25 cellular contexts compared by ENCODE assay signal in genomic region chr9:27582794-27583193, GRCh38. TPM values are rescaled to one million over a fixed set of nuclear protein-coding genes. Genes with fewer than 3 reads are reported as not detected.
A peak's percentile ranks its signal among the peaks of the same experiment; 100 is the strongest.
DNase-seq lines count a peak whose midpoint lies in the region; ATAC-seq, FAIRE-seq and TF ChIP-seq lines count a peak whose summit lies in the region.
"Had no signal": no experiment of that assay in that cellular context is flagged by ENCODE, and none has a peak within 500 bp of the region (broad histone marks: within the 10 kb centered on the region; RNA-seq: fewer than 3 reads in every experiment).

No MANE protein-coding gene starts in this region.

- no peak overlapping the region for H3K9ac ChIP-seq in K562 (ENCODE audit: insufficient read depth in 1 of 2, low read depth in 2 of 2, low read length in 2 of 2)
- H3K9ac ChIP-seq: BLaER1 treated with 17β-estradiol and CSF1 and Interleukin-3, amounts not matched to agents 10 nM and 100 nM had no signal

- peak overlapping the region; percentile 4 for H3K27ac Mint-ChIP-seq in activated naive CD4-positive, alpha-beta T cell treated with anti-CD3 and anti-CD28 coated beads, Interleukin-2, amount 50 U/mL, for 24 hours
- H3K27ac Mint-ChIP-seq: CD4-positive, alpha-beta T cell; CD8-positive, alpha-beta memory T cell; HFFc6 had no signal

- BruUV-seq in K562 (replicated peaks; lab: Mats Ljungman, UMichigan) = no TSS peak

- no peaks in the 10 kb centered on the region for H3K4me1 Mint-ChIP-seq in activated naive CD4-positive, alpha-beta T cell treated with anti-CD3 and anti-CD28 coated beads, Interleukin-2, amount 50 U/mL, for 24 hours
- H3K4me1 Mint-ChIP-seq: CD8-positive, alpha-beta memory T cell had no signal

- H3K4me2 ChIP-seq in K562 (ENCODE audit: insufficient read depth, low read length) = no peak overlapping the region

- in situ Hi-C loops in K562 (cut with MboI) = no loop called here

- H3K9me3 ChIP-seq in K562 (replicated peaks; ENCODE audit: control insufficient read depth, insufficient read depth, low read depth, low read length) (no peaks in the 10 kb centered on the region), prostate gland (no peaks in the 10 kb centered on the region), body of pancreas (no peaks in the 10 kb centered on the region)
- H3K9me3 ChIP-seq: BE2C, HAP-1 had no signal

- TF ChIP-seq POLR2A in K562 (conservative IDR thresholded peaks at IDR 0.05) (no peak), prostate gland (IDR thresholded peaks at IDR 0.05) (no peak), body of pancreas (IDR thresholded peaks at IDR 0.05) (no peak)

- no peaks in the 10 kb centered on the region for H3K79me2 ChIP-seq in K562 (ENCODE audit: control insufficient read depth, insufficient read depth, low read length)

- CTCF ChIA-PET in K562 (lab: Yijun Ruan, JAX; ENCODE audit: low intra/inter-chr PET ratio) = no interaction called here

- peaks cover 2% of the 10 kb centered on the region for H3K36me3 Mint-ChIP-seq in activated naive CD4-positive, alpha-beta T cell treated with anti-CD3 and anti-CD28 coated beads, Interleukin-2, amount 50 U/mL, for 24 hours

- H3K36me3 ChIP-seq in K562 (ENCODE audit: control insufficient read depth, insufficient read depth, low read length) (no peaks in the 10 kb centered on the region), prostate gland (no peaks in the 10 kb centered on the region), body of pancreas (replicated peaks in 1 of 2; ENCODE audit: insufficient read depth in 1 of 2, low read depth in 2 of 2) (no peaks in the 10 kb centered on the region)
- H3K36me3 ChIP-seq: BE2C; BLaER1 treated with 17β-estradiol and CSF1 and Interleukin-3, amounts not matched to agents 10 nM and 100 nM; HAP-1 had no signal

- H3K27me3 Mint-ChIP-seq in activated naive CD4-positive, alpha-beta T cell treated with anti-CD3 and anti-CD28 coated beads, Interleukin-2, amount 50 U/mL, for 24 hours = peaks cover 11% of the 10 kb centered on the region

- H4K20me1 ChIP-seq in K562 (replicated peaks; ENCODE audit: control insufficient read depth, insufficient read depth, low read length) = no peaks in the 10 kb centered on the region
- H4K20me1 ChIP-seq: BLaER1 treated with 17β-estradiol and CSF1 and Interleukin-3, amounts not matched to agents 10 nM and 100 nM had no signal

- no peak overlapping the region for H3K4me3 Mint-ChIP-seq in activated naive CD4-positive, alpha-beta T cell treated with anti-CD3 and anti-CD28 coated beads, Interleukin-2, amount 50 U/mL, for 24 hours
- H3K4me3 Mint-ChIP-seq: CD14-positive monocyte; CD4-positive, alpha-beta T cell; CD8-positive, alpha-beta memory T cell; HFFc6 had no signal

- no peak for TF ChIP-seq CTCF in K562 (IDR thresholded peaks at IDR 0.05 in 2 of 3, conservative IDR thresholded peaks at IDR 0.05 in 1 of 3; ENCODE audit: insufficient read depth in 2 of 3, low read depth in 1 of 3, low read length in 3 of 3)
- no peak for TF ChIP-seq CTCF in prostate gland (IDR thresholded peaks at IDR 0.05)
- no peak for TF ChIP-seq CTCF in body of pancreas (IDR thresholded peaks at IDR 0.05)

- no peak overlapping the region for H3K4me3 ChIP-seq in K562
- no peak overlapping the region for H3K4me3 ChIP-seq in prostate gland
- H3K4me3 ChIP-seq in body of pancreas = no peak overlapping the region
- H3K4me3 ChIP-seq: BLaER1 treated with 17β-estradiol and CSF1 and Interleukin-3, amounts not matched to agents 10 nM and 100 nM; HAP-1 had no signal

- POLR2A ChIA-PET in K562 (lab: Yijun Ruan, JAX) = interaction anchor here (0.6 kb wide), 1 partner anchor 36 kb away, joined by 3 read pairs; no protein-coding TSS in a partner anchor

- H3K4me1 ChIP-seq in K562 (replicated peaks in 1 of 2; ENCODE audit: control insufficient read depth in 2 of 2, insufficient read depth in 2 of 2, low read length in 2 of 2) (no peaks in the 10 kb centered on the region), prostate gland (replicated peaks) (no peaks in the 10 kb centered on the region), body of pancreas (no peaks in the 10 kb centered on the region)
- H3K4me1 ChIP-seq: BE2C, HAP-1 had no signal

- ATAC-seq in K562 (no peak), body of pancreas (no peak)

- H3K9me3 Mint-ChIP-seq in activated naive CD4-positive, alpha-beta T cell treated with anti-CD3 and anti-CD28 coated beads, Interleukin-2, amount 50 U/mL, for 24 hours = peaks cover 8% of the 10 kb centered on the region
- H3K9me3 Mint-ChIP-seq: HFFc6 had no signal

- WGBS in K562 (ENCODE audit: insufficient coverage, low coverage, missing lambda C conversion rate) = 28% methylated on average over 2 of the region's 2 CpGs
- 33% methylated on average over 2 of the region's 2 CpGs for WGBS in prostate gland
- 73 to 91% methylated on average over 2 of the region's 2 CpGs for WGBS in body of pancreas, 2 donors

- TF ChIP-seq RAD21 in K562 (CRISPR knock-in tag; conservative IDR thresholded peaks at IDR 0.05 in 1 of 2, IDR thresholded peaks at IDR 0.05 in 1 of 2) = no peak

- TF ChIP-seq EP300 in K562 (IDR thresholded peaks at IDR 0.05; ENCODE audit: low read length) = no peak

- peak; percentile 5 for DNase-seq in DMS53 (lab: John Stamatoyannopoulos, UW)
- no peak for DNase-seq in DMS53 treated with DMSO at 0.1 percent for 48 hours (lab: John Stamatoyannopoulos, UW; ENCODE audit: unreplicated experiment)
- no peak for DNase-seq in activated naive CD4-positive, alpha-beta T cell treated with Interleukin-2 at 50 U/mL for 16 hours
- no peak for DNase-seq in K562 (ENCODE audit: extremely low read depth in 1 of 4, low spot score in 3 of 4)
- DNase-seq in prostate gland (ENCODE audit: low spot score) = no peak
- DNase-seq in body of pancreas = no peak
- DNase-seq: ACHN; AML-193; BE2C; CD4-positive, alpha-beta T cell; CD8-positive, alpha-beta memory T cell; DMS 273 treated with DMSO at 0.1 percent for 48 hours; DND-41; GOT3; HFFc6 had no signal

- FAIRE-seq in K562 (lab: Jason Lieb, UNC) = no peak
- FAIRE-seq: A204.1, D721Med, G401.6, GM12892, H54 had no signal

- H3K27ac ChIP-seq in K562 (ENCODE audit: extremely low read depth, low read depth, low read length) (no peak overlapping the region), prostate gland (no peak overlapping the region), body of pancreas (no peak overlapping the region)
- H3K27ac ChIP-seq: 22Rv1; BLaER1 treated with 17β-estradiol and CSF1 and Interleukin-3, amounts not matched to agents 10 nM and 100 nM had no signal

- intact Hi-C loops in K562 (cut with micrococcal nuclease) = no loop called here
- intact Hi-C loops in prostate gland (cut with DNase I) = no loop called here
- intact Hi-C loops in body of pancreas (cut with DNase I) = loop anchor here (10.0 kb wide), 1 partner anchor 62 kb away; no protein-coding TSS in a partner anchor

- no peaks in the 10 kb centered on the region for H3K9me1 ChIP-seq in K562 (ENCODE audit: control insufficient read depth, insufficient read depth, low read length)

- no peak overlapping the region for H2AFZ ChIP-seq in K562 (ENCODE audit: low read depth, low read length)

- no peaks in the 10 kb centered on the region for H3K27me3 ChIP-seq in K562 (ENCODE audit: control insufficient read depth in 2 of 2, insufficient read depth in 2 of 2, low read length in 2 of 2)
- no peaks in the 10 kb centered on the region for H3K27me3 ChIP-seq in prostate gland (replicated peaks; ENCODE audit: insufficient read depth)
- no peaks in the 10 kb centered on the region for H3K27me3 ChIP-seq in body of pancreas
- H3K27me3 ChIP-seq: BE2C; BLaER1 treated with 17β-estradiol and CSF1 and Interleukin-3, amounts not matched to agents 10 nM and 100 nM had no signal

RNA-seq across cellular contexts. Expression of gene C9orf72, which starts 9.5 kb away (rescaled TPM):
- 4.1 and 19.4 TPM in 2 replicates for total RNA-seq in K562 (2011; cell fraction: chromatin; rRNA removed; ENCODE audit: low replicate concordance)
- 2.7 and 3.7 TPM in 2 replicates for total RNA-seq in K562 (2011; cell fraction: nucleolus; rRNA removed)
- 7.6 and 11.2 TPM in 2 replicates for total RNA-seq in K562 (2011; cell fraction: nucleoplasm; rRNA removed)
- 2.1 and 2.3 TPM in 2 replicates for total RNA-seq in K562 (2014; rRNA removed)
- total RNA-seq in K562 (2014; rRNA removed; fragmentation: Illumina TruSeq; extraction: Trizol) = 5.1 and 5.7 TPM in 2 replicates
- 3.7 and 3.9 TPM in 2 replicates for total RNA-seq in K562 (2015; rRNA removed; fragmentation: Illumina TruSeq; extraction: Trizol)
- 3.4 and 3.8 TPM in 2 replicates for total RNA-seq in K562 (2021)
- polyA plus RNA-seq in K562 (2011; rRNA removed) = 5.5 and 6.7 TPM in 2 replicates
- 0.54 and 1.9 TPM in 2 replicates for polyA plus RNA-seq in K562 (2011; cell fraction: cytosol; rRNA removed)
- 6.8 and 9.3 TPM in 2 replicates for polyA plus RNA-seq in K562 (2011; cell fraction: nucleus; rRNA removed)
- polyA plus RNA-seq in K562 (2012) = 2.5 and 3.1 TPM in 2 replicates
- 4.1 and 4.3 TPM in 2 replicates for polyA plus RNA-seq in K562 (2014; fragmentation: Illumina TruSeq; extraction: Trizol)
- 1 to 10 TPM; 6.3 to 7.3 TPM for polyA plus RNA-seq in K562 (2014; fragmentation: Nextera tagmentation; extraction: Ambion mirVana)
- 3.0 and 3.6 TPM in 2 replicates for polyA plus RNA-seq in K562 (2014; rRNA removed)
- 10.3 and 11.9 TPM in 2 replicates for polyA minus RNA-seq in K562 (2011; rRNA and poly(A)+ RNA removed)
- polyA minus RNA-seq in K562 (2011; cell fraction: cytosol; rRNA and poly(A)+ RNA removed) = 1.3 and 2.6 TPM in 2 replicates
- 7.0 and 15.6 TPM in 2 replicates for polyA minus RNA-seq in K562 (2011; cell fraction: nucleus; rRNA and poly(A)+ RNA removed)
- 10 to 100 TPM; 14.2 to 23.4 TPM for total RNA-seq in prostate gland
- total RNA-seq in body of pancreas = 10 to 100 TPM; 13.5 to 20.5 TPM

RNA-seq across cellular contexts. Expression of gene MOB3B, which starts 53.2 kb away (rescaled TPM):
- total RNA-seq in K562 (2011; cell fraction: chromatin; rRNA removed; ENCODE audit: low replicate concordance) = 12.8 and 17.7 TPM in 2 replicates
- total RNA-seq in K562 (2011; cell fraction: nucleolus; rRNA removed) = 9.3 and 12.6 TPM in 2 replicates
- 17.5 and 29.5 TPM in 2 replicates for total RNA-seq in K562 (2011; cell fraction: nucleoplasm; rRNA removed)
- total RNA-seq in K562 (2014; rRNA removed) (3.6 and 5.0 TPM in 2 replicates), K562 (2014; rRNA removed; fragmentation: Illumina TruSeq; extraction: Trizol) (7.4 and 7.8 TPM in 2 replicates), K562 (2015; rRNA removed; fragmentation: Illumina TruSeq; extraction: Trizol) (5.5 TPM in 2 replicates), K562 (2021) (11.7 and 12.8 TPM in 2 replicates), prostate gland (10 to 100 TPM in 1 of 2 donors, 1 to 10 TPM in 1; 3.1 to 17.8 TPM), body of pancreas (1 to 10 TPM; 4.3 to 6.0 TPM)
- polyA plus RNA-seq in K562 (2011; rRNA removed) (10.1 and 11.1 TPM in 2 replicates), K562 (2014; fragmentation: Illumina TruSeq; extraction: Trizol) (10.6 and 12.5 TPM in 2 replicates), K562 (2014; fragmentation: Nextera tagmentation; extraction: Ambion mirVana) (1 to 10 TPM; 4.6 to 7.2 TPM), K562 (2014; rRNA removed) (5.7 and 6.9 TPM in 2 replicates)
- 6.0 and 8.7 TPM in 2 replicates for polyA plus RNA-seq in K562 (2011; cell fraction: cytosol; rRNA removed)
- 5.3 and 5.6 TPM in 2 replicates for polyA plus RNA-seq in K562 (2011; cell fraction: nucleus; rRNA removed)
- polyA plus RNA-seq in K562 (2012) = 4.7 and 6.0 TPM in 2 replicates
- polyA minus RNA-seq in K562 (2011; rRNA and poly(A)+ RNA removed) = 20.4 and 22.2 TPM in 2 replicates
- 7.6 and 10.5 TPM in 2 replicates for polyA minus RNA-seq in K562 (2011; cell fraction: cytosol; rRNA and poly(A)+ RNA removed)
- polyA minus RNA-seq in K562 (2011; cell fraction: nucleus; rRNA and poly(A)+ RNA removed) = 8.5 and 11.9 TPM in 2 replicates
- total RNA-seq: HFFc6 had no signal

RNA-seq across cellular contexts. Expression of gene IFNK, which starts 58.7 kb away (rescaled TPM):
- not detected in 2 replicates for total RNA-seq in K562 (2011; cell fraction: chromatin; rRNA removed; ENCODE audit: low replicate concordance)
- not detected in 2 replicates for total RNA-seq in K562 (2011; cell fraction: nucleolus; rRNA removed)
- not detected in 2 replicates for total RNA-seq in K562 (2011; cell fraction: nucleoplasm; rRNA removed)
- not detected in 2 replicates for total RNA-seq in K562 (2014; rRNA removed)
- not detected in 2 replicates for total RNA-seq in K562 (2014; rRNA removed; fragmentation: Illumina TruSeq; extraction: Trizol)
- total RNA-seq in K562 (2015; rRNA removed; fragmentation: Illumina TruSeq; extraction: Trizol) = not detected in 2 replicates
- total RNA-seq in K562 (2021) = not detected in 2 replicates
- not detected in 2 replicates for polyA plus RNA-seq in K562 (2011; rRNA removed)
- not detected in 2 replicates for polyA plus RNA-seq in K562 (2011; cell fraction: cytosol; rRNA removed)
- polyA plus RNA-seq in K562 (2011; cell fraction: nucleus; rRNA removed) = not detected in 2 replicates
- polyA plus RNA-seq in K562 (2012) = 0.07 TPM in 1 of 2 replicates, not detected in the other
- polyA plus RNA-seq in K562 (2014; fragmentation: Illumina TruSeq; extraction: Trizol) = not detected in 2 replicates
- polyA plus RNA-seq in K562 (2014; fragmentation: Nextera tagmentation; extraction: Ambion mirVana) = under 1 TPM in 1 of 2 experiments, not detected in 1; 0.11 TPM
- not detected in 2 replicates for polyA plus RNA-seq in K562 (2014; rRNA removed)
- not detected in 2 replicates for polyA minus RNA-seq in K562 (2011; rRNA and poly(A)+ RNA removed)
- polyA minus RNA-seq in K562 (2011; cell fraction: cytosol; rRNA and poly(A)+ RNA removed) = not detected in 2 replicates
- polyA minus RNA-seq in K562 (2011; cell fraction: nucleus; rRNA and poly(A)+ RNA removed) = not detected in 2 replicates
- not detected for total RNA-seq in prostate gland
- total RNA-seq in body of pancreas = not detected
- total RNA-seq: CD4-positive, alpha-beta T cell; CD8-positive, alpha-beta memory T cell; HFFc6 had no signal
- polyA plus RNA-seq: CD14-positive monocyte; CD8-positive, alpha-beta memory T cell had no signal
